Comparison of ENCODE assay signal across 8 cellular contexts in the genomic region with DNA sequence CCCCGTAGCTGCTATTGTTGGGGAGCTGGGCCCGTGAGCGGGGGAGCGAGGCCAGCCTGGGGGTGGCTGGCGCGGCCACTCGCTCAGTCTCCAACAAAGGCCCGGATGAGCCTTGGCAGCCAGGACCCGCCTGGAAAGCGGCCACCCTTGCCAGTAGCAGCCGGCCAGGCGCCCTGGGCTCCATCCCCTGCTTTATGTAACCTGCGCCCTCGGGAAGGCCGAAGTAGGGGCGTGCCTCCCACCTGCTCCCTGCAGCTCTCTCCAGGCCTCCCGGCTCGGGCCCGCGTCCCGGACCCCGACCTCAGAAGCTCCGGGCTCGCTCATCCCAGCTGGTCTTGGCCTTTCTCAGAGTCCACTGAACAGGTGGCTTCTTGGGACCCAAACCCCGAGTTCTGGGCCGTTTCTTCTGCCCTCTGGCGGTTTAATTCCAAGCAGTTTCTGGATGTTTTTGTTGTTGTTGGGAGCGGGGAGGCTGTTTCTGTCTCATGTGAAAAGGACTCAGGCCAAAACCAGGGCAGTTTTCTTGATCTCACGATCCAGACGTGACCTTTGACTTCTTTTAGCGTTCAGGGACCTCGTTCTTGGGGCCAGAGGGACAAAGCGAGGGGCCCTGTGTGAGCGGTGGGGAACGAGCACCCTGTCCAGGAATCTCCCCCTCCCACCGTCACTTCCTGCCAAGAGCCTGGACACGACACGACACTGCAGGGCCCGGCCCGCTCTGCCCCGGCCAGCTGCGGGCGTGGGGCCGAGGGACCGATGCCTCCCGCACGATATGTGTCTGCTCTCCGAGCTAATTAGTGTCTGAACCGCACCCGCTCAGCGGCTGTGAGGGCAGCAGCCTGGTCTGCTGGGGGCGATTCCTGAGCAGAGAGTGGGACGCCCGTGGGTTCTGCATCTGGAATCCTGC. TPM values are rescaled to one million over a fixed set of nuclear protein-coding genes. Genes with fewer than 3 reads are reported as not detected.
DNase-seq lines count a peak whose midpoint lies in the region; ATAC-seq and TF ChIP-seq lines count a peak whose summit lies in the region.

No MANE protein-coding gene starts in this region.

- peak overlapping the region; percentile 73 for H2AK5ac ChIP-seq in trophoblast cell (ENCODE audit: low read length)

- TF ChIP-seq CTCF in Peyer's patch (IDR thresholded peaks at IDR 0.05) (peak in 5 of 6 experiments; percentile 17 to 58 (median 39)), right atrium auricular region (IDR thresholded peaks at IDR 0.05) (peak in 1 of 2 donors; percentile 59)

- no peaks in the 10 kb centered on the region for H3K9me3 ChIP-seq in Peyer's patch
- H3K9me3 ChIP-seq in right atrium auricular region = no peaks in the 10 kb centered on the region
- peaks cover 1% of the 10 kb centered on the region for H3K9me3 ChIP-seq in trophoblast cell (ENCODE audit: insufficient read depth, low read depth, low read length)

- H3K4ac ChIP-seq in trophoblast cell (ENCODE audit: low read depth, low read length) = peak overlapping the region; percentile 97

- H2BK12ac ChIP-seq in trophoblast cell (ENCODE audit: low read length) = peak overlapping the region; percentile 21

- no CpG with 5 or more reads among the region's 54 CpGs for WGBS in trophoblast cell (ENCODE audit: extremely low coverage, insufficient coverage, insufficient read length)

- H3K18ac ChIP-seq in trophoblast cell (ENCODE audit: low read length) = peak overlapping the region; percentile 81

- in situ Hi-C loops in Caki2 (cut with HindIII; ENCODE audit: low pct_unique_long_range_greater_than_20kb, low sequenced_read_pairs) = no loop called here

- H4K91ac ChIP-seq in trophoblast cell (ENCODE audit: low read depth, low read length) = peak overlapping the region; percentile 79

- H3K14ac ChIP-seq in trophoblast cell (ENCODE audit: low read length) = peak overlapping the region; percentile 87

- peaks cover 32% of the 10 kb centered on the region for H3K79me2 ChIP-seq in trophoblast cell (ENCODE audit: control insufficient read depth, insufficient read depth, low read length, poor library complexity)

- H3K36me3 ChIP-seq in Peyer's patch = peaks cover 0 to 23% (median 0%) of the 10 kb centered on the region in 3 donors
- H3K36me3 ChIP-seq in right atrium auricular region = peaks cover 24% of the 10 kb centered on the region
- H3K36me3 ChIP-seq in trophoblast cell (ENCODE audit: control insufficient read depth in 1 of 2, insufficient read depth in 2 of 2, low read length in 2 of 2) = peaks cover 29 to 30% of the 10 kb centered on the region in 2 experiments

- ATAC-seq in HG03095 (IDR thresholded peaks at IDR 0.05; ENCODE audit: unreplicated experiment) (peak; percentile 11), HG03378 (IDR thresholded peaks at IDR 0.05; ENCODE audit: unreplicated experiment) (no peak)

- H4K8ac ChIP-seq in trophoblast cell (ENCODE audit: low read depth, low read length) = peak overlapping the region; percentile 61

- DNase-seq in Caki2 (ENCODE audit: low read depth) (peak; percentile 54), Peyer's patch (peak in 2 of 3 donors; percentile 70 to 71), astrocyte of the hippocampus (ENCODE audit: low read depth, low spot score) (peak; percentile 83), right atrium auricular region (ENCODE audit: low spot score) (peak; percentile 83), trophoblast cell (peak; percentile 63 to 75)
- DNase-seq in effector CD8-positive, alpha-beta T cell (lab: John Stamatoyannopoulos, UW) = no peak

- H4K12ac ChIP-seq in trophoblast cell (ENCODE audit: low read depth, low read length) = peak overlapping the region; percentile 44

- H3K27me3 ChIP-seq in Peyer's patch = no peaks in the 10 kb centered on the region
- no peaks in the 10 kb centered on the region for H3K27me3 ChIP-seq in right atrium auricular region
- no peaks in the 10 kb centered on the region for H3K27me3 ChIP-seq in trophoblast cell (ENCODE audit: insufficient read depth, low read length)

- peak overlapping the region; percentile 47 for H2BK5ac ChIP-seq in trophoblast cell (ENCODE audit: low read depth, low read length, poor library complexity)

- H3K4me2 ChIP-seq in trophoblast cell (ENCODE audit: low read length) = peak overlapping the region; percentile 90

- peak overlapping the region; percentile 49 for H2BK120ac ChIP-seq in trophoblast cell (ENCODE audit: insufficient read depth, low read length, poor library complexity)

- peak overlapping the region; percentile 12 for H2AFZ ChIP-seq in trophoblast cell (ENCODE audit: insufficient read depth, low read length, poor library complexity)

- H3K4me3 ChIP-seq in Peyer's patch = peak overlapping the region; percentile 84 to 100 (median 98)
- peak overlapping the region; percentile 97 to 99 for H3K4me3 ChIP-seq in right atrium auricular region
- H3K4me3 ChIP-seq in trophoblast cell (ENCODE audit: low read depth, low read length) = peak overlapping the region; percentile 89

- no peak overlapping the region for H3K23ac ChIP-seq in trophoblast cell (ENCODE audit: low read length)

- TF ChIP-seq POLR2A in Peyer's patch (IDR thresholded peaks at IDR 0.05) = no peak

- peak overlapping the region; percentile 85 to 98 (median 97) for H3K27ac ChIP-seq in Peyer's patch
- peak overlapping the region; percentile 95 for H3K27ac ChIP-seq in right atrium auricular region
- H3K27ac ChIP-seq in trophoblast cell (ENCODE audit: low read depth, low read length) = peak overlapping the region; percentile 75

- peaks cover 19% of the 10 kb centered on the region for H3K79me1 ChIP-seq in trophoblast cell (ENCODE audit: low read length)

- peak overlapping the region; percentile 77 for H3K9ac ChIP-seq in trophoblast cell (ENCODE audit: low read length)

- peaks cover 4 to 22% (median 17%) of the 10 kb centered on the region in 4 donors for H3K4me1 ChIP-seq in Peyer's patch
- H3K4me1 ChIP-seq in right atrium auricular region = peaks cover 0 to 33% of the 10 kb centered on the region in 2 donors
- peaks cover 9 to 15% of the 10 kb centered on the region in 2 experiments for H3K4me1 ChIP-seq in trophoblast cell (ENCODE audit: control insufficient read depth in 1 of 2, insufficient read depth in 2 of 2, low read length in 2 of 2)

RNA-seq across cellular contexts. Expression of gene CDC34, which starts 1.3 kb away (rescaled TPM):
- total RNA-seq in Caki2 (2014; rRNA removed; shearing (Covaris generic); ENCODE audit: low replicate concordance) = 35.0 and 38.4 TPM in 2 replicates
- total RNA-seq in Peyer's patch (10 to 100 TPM; 65.6 to 91.1 (median 75.2) TPM), right atrium auricular region (10 to 100 TPM; 55.8 to 75.0 TPM)
- 85.4 and 86.0 TPM in 2 replicates for polyA plus RNA-seq in trophoblast cell (2013)

RNA-seq across cellular contexts. Expression of gene GZMM, which starts 11.0 kb away (rescaled TPM):
- total RNA-seq in Caki2 (2014; rRNA removed; shearing (Covaris generic); ENCODE audit: low replicate concordance) = not detected in 2 replicates
- total RNA-seq in Peyer's patch = 1 to 10 TPM in 2 of 4 donors, not detected in 2; 2.8 to 4.0 TPM
- total RNA-seq in right atrium auricular region = under 1 TPM in 1 of 2 donors, not detected in 1; 0.79 TPM
- polyA plus RNA-seq in trophoblast cell (2013) = 0.08 and 0.12 TPM in 2 replicates

RNA-seq across cellular contexts. Expression of gene TPGS1, which starts 25.5 kb away (rescaled TPM):
- 27.3 and 47.1 TPM in 2 replicates for total RNA-seq in Caki2 (2014; rRNA removed; shearing (Covaris generic); ENCODE audit: low replicate concordance)
- 10 to 100 TPM; 11.6 to 35.7 (median 24.2) TPM for total RNA-seq in Peyer's patch
- 10 to 100 TPM; 30.3 to 33.2 TPM for total RNA-seq in right atrium auricular region
- polyA plus RNA-seq in trophoblast cell (2013) = 4.2 and 4.8 TPM in 2 replicates

RNA-seq across cellular contexts. Expression of gene MADCAM1, which starts 36.5 kb away (rescaled TPM):
- total RNA-seq in Caki2 (2014; rRNA removed; shearing (Covaris generic); ENCODE audit: low replicate concordance) = not detected in 2 replicates
- total RNA-seq in Peyer's patch (10 to 100 TPM in 1 of 4 donors, 1 to 10 TPM in 3; 1.4 to 25.6 (median 5.1) TPM), right atrium auricular region (not detected)
- 0.45 and 0.54 TPM in 2 replicates for polyA plus RNA-seq in trophoblast cell (2013)

RNA-seq across cellular contexts. Expression of gene BSG, which starts 39.6 kb away (rescaled TPM):
- total RNA-seq in Caki2 (2014; rRNA removed; shearing (Covaris generic); ENCODE audit: low replicate concordance) = 255 and 330 TPM in 2 replicates
- 100 to 1,000 TPM; 149 to 501 (median 469) TPM for total RNA-seq in Peyer's patch
- total RNA-seq in right atrium auricular region = 1,000 to 10,000 TPM; 1,033 to 1,569 TPM
- 506 and 509 TPM in 2 replicates for polyA plus RNA-seq in trophoblast cell (2013)
